ENCODE assay signal across 8 cellular contexts in the genomic region with DNA sequence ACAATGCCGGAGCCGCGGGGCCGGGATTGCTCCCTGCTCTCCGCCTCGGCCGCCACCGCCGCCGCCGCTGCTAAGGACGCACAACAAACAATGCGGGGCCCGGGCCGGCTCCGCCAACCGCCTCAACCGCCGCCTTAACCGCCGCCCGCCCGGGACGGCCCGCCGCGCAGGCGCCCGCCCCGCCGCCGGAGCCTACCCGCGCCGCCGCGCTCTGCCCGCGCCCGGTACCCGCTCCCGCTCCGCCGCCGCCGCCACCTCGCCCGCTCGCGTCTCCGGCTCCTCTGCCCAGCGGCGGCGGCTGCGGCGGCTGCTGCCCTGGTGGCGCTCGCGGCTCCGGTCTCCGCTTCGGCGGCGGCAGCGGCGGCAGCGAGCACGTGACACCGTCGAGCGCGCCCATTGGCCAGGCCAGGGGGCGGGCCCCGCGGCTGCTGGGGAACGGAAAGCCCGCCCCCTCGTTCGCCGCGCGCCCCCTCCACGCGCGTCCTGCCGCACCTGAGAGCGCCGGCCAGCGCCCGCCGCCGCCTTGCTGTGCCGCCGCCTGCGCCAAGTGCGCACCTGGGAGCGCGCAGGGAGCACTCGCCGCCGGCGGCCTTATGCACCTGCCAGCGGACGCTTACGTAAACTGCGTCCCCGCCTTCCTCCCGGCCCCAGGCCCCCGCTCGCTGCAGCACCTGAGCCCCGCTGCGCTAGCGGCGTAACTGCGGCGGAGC. TPM values are rescaled to one million over a fixed set of nuclear protein-coding genes. Genes with fewer than 3 reads are reported as not detected.
A peak's percentile ranks its signal among the peaks of the same experiment; 100 is the strongest.
DNase-seq lines count a peak whose midpoint lies in the region; ATAC-seq and TF ChIP-seq lines count a peak whose summit lies in the region.

A gene (minus strand): TSS at position 347 of the 710 bp plus-strand sequence. CDS start 84,452 bp downstream, outside the sequence.

- DNase-seq in AG04450 (ENCODE audit: low read depth, low spot score) (peak; percentile 20), NCI-H2196 treated with DMSO at 0.1 percent for 48 hours (lab: John Stamatoyannopoulos, UW; ENCODE audit: unreplicated experiment) (peak; percentile 92), WTC11 (ENCODE audit: low spot score) (peak; percentile 89), caudate nucleus (lab: John Stamatoyannopoulos, UW) (peak in 59 of 61 donors; percentile 40 to 95 (median 84)), islet precursor cell (peak; percentile 92)
- peak; percentile 93 for DNase-seq in stimulated activated CD4-positive, alpha-beta T cell treated with anti-CD3 and anti-CD28 coated beads, Interleukin-12 subunit alpha, Interleukin-12 subunit beta, amount 100 ng/mL, for 4 hours

- H3K9me3 Mint-ChIP-seq in WTC11, result no peaks in the 10 kb centered on the region

- POLR2A ChIA-PET in AG04450 (lab: Yijun Ruan, JAX) (no interaction called here), WTC11 (lab: Charles Lee) (interaction anchor here (0.5 to 0.6 kb wide), 2 partner anchors 66 to 70 kb away, joined by 3 read pairs; no protein-coding TSS in a partner anchor)

- no peaks in the 10 kb centered on the region; the same call in 1 of the 2 replicates for H3K27me3 Mint-ChIP-seq in WTC11 (ENCODE audit: low read depth)

- ATAC-seq in GM18909 (IDR thresholded peaks at IDR 0.05; ENCODE audit: poor library complexity, unreplicated experiment) (peak; percentile 94), HG03159 (IDR thresholded peaks at IDR 0.05; ENCODE audit: unreplicated experiment) (peak; percentile 87), WTC11 (peak; percentile 83)

- no peak within 1 kb of the TSS; the same call in 1 of the 2 replicates for H3K27ac Mint-ChIP-seq in WTC11

- no peaks in the 10 kb centered on the region; the same call in 1 of the 2 replicates for H3K9me3 ChIP-seq in AG04450 (ENCODE audit: control insufficient read depth, insufficient read depth, low read length)

- peaks cover 42% of the 10 kb centered on the region for H3K4me1 Mint-ChIP-seq in WTC11

- H3K27me3 ChIP-seq in AG04450 (ENCODE audit: control insufficient read depth, insufficient read depth, low read length), result peaks cover 24% of the 10 kb centered on the region

- H3K27ac ChIP-seq in AG04450 (ENCODE audit: low read depth, low read length) (no peak within 1 kb of the TSS), caudate nucleus (ENCODE audit: low read depth, low read length) (peak within 1 kb of the TSS; percentile 79)

- CTCF ChIA-PET in AG04450 (lab: Charles Lee), result no interaction called here
- CTCF ChIA-PET in WTC11 (lab: Charles Lee), result interaction anchor here (0.6 to 2.2 kb wide), 5 partner anchors 34 to 157 kb away, joined by 3 to 11 read pairs (median 3); no protein-coding TSS in a partner anchor

- H3K4me3 ChIP-seq in AG04450 (ENCODE audit: low read depth, low read length), result peak within 1 kb of the TSS; percentile 68

- no peaks in the 10 kb centered on the region for H3K36me3 Mint-ChIP-seq in WTC11

- TF ChIP-seq CTCF in AG04450 (IDR thresholded peaks at IDR 0.05; ENCODE audit: low read depth, low read length) (no peak), WTC11 (IDR thresholded peaks at IDR 0.05) (no peak)

- peak within 1 kb of the TSS; percentile 77 for H3K4me3 Mint-ChIP-seq in WTC11

TF ChIP-seq in WTC11, 78 proteins besides CTCF, POLR2A, EP300 and RAD21 (continues in another document):
- TF ChIP-seq, protein P1, sequence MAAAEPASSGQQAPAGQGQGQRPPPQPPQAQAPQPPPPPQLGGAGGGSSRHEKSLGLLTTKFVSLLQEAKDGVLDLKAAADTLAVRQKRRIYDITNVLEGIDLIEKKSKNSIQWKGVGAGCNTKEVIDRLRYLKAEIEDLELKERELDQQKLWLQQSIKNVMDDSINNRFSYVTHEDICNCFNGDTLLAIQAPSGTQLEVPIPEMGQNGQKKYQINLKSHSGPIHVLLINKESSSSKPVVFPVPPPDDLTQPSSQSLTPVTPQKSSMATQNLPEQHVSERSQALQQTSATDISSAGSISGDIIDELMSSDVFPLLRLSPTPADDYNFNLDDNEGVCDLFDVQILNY (CRISPR knock-in tag; IDR thresholded peaks at IDR 0.05), result 0 out of 2 replicates have a peak, but pooled peaks have one; percentile 53
- TF ChIP-seq SP1 (CRISPR knock-in tag; conservative IDR thresholded peaks at IDR 0.05) (peak; percentile 85), TEAD1 (CRISPR knock-in tag; IDR thresholded peaks at IDR 0.05) (peak; percentile 65; the same call in 1 of the 2 replicates), NR3C1 (CRISPR knock-in tag; conservative IDR thresholded peaks at IDR 0.05; ENCODE audit: low read depth) (peak; percentile 95; the same call in 1 of the 2 replicates), NFE2L1 (CRISPR knock-in tag; IDR thresholded peaks at IDR 0.05) (peak; percentile 57; the same call in 1 of the 2 replicates), ZBTB21 (CRISPR knock-in tag; IDR thresholded peaks at IDR 0.05; ENCODE audit: borderline replicate concordance) (0 out of 2 replicates have a peak, but pooled peaks have one; percentile 64), TEAD4 (CRISPR knock-in tag; IDR thresholded peaks at IDR 0.05) (no peak), RELA (CRISPR knock-in tag; IDR thresholded peaks at IDR 0.05; ENCODE audit: borderline replicate concordance) (no peak), GTF2I (CRISPR knock-in tag; conservative IDR thresholded peaks at IDR 0.05) (no peak), ZNF232 (CRISPR knock-in tag; IDR thresholded peaks at IDR 0.05) (peak; percentile 71; the same call in 1 of the 2 replicates), SOX15 (CRISPR knock-in tag; IDR thresholded peaks at IDR 0.05) (no peak)
- TF ChIP-seq, protein P2, sequence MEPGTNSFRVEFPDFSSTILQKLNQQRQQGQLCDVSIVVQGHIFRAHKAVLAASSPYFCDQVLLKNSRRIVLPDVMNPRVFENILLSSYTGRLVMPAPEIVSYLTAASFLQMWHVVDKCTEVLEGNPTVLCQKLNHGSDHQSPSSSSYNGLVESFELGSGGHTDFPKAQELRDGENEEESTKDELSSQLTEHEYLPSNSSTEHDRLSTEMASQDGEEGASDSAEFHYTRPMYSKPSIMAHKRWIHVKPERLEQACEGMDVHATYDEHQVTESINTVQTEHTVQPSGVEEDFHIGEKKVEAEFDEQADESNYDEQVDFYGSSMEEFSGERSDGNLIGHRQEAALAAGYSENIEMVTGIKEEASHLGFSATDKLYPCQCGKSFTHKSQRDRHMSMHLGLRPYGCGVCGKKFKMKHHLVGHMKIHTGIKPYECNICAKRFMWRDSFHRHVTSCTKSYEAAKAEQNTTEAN (CRISPR knock-in tag; IDR thresholded peaks at IDR 0.05), result no peak
- TF ChIP-seq, protein P3, sequence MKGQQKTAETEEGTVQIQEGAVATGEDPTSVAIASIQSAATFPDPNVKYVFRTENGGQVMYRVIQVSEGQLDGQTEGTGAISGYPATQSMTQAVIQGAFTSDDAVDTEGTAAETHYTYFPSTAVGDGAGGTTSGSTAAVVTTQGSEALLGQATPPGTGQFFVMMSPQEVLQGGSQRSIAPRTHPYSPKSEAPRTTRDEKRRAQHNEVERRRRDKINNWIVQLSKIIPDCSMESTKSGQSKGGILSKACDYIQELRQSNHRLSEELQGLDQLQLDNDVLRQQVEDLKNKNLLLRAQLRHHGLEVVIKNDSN (CRISPR knock-in tag; IDR thresholded peaks at IDR 0.05), result peak; percentile 80
- TF ChIP-seq, protein P4, sequence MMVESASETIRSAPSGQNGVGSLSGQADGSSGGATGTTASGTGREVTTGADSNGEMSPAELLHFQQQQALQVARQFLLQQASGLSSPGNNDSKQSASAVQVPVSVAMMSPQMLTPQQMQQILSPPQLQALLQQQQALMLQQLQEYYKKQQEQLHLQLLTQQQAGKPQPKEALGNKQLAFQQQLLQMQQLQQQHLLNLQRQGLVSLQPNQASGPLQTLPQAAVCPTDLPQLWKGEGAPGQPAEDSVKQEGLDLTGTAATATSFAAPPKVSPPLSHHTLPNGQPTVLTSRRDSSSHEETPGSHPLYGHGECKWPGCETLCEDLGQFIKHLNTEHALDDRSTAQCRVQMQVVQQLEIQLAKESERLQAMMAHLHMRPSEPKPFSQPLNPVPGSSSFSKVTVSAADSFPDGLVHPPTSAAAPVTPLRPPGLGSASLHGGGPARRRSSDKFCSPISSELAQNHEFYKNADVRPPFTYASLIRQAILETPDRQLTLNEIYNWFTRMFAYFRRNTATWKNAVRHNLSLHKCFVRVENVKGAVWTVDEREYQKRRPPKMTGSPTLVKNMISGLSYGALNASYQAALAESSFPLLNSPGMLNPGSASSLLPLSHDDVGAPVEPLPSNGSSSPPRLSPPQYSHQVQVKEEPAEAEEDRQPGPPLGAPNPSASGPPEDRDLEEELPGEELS (CRISPR knock-in tag; IDR thresholded peaks at IDR 0.05), result peak; percentile 87
- TF ChIP-seq, protein P5, sequence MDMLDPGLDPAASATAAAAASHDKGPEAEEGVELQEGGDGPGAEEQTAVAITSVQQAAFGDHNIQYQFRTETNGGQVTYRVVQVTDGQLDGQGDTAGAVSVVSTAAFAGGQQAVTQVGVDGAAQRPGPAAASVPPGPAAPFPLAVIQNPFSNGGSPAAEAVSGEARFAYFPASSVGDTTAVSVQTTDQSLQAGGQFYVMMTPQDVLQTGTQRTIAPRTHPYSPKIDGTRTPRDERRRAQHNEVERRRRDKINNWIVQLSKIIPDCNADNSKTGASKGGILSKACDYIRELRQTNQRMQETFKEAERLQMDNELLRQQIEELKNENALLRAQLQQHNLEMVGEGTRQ (CRISPR knock-in tag; IDR thresholded peaks at IDR 0.05), result peak; percentile 97
- TF ChIP-seq, protein P6, sequence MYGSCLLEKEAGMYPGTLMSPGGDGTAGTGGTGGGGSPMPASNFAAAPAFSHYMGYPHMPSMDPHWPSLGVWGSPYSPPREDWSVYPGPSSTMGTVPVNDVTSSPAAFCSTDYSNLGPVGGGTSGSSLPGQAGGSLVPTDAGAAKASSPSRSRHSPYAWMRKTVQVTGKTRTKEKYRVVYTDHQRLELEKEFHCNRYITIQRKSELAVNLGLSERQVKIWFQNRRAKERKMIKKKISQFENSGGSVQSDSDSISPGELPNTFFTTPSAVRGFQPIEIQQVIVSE (CRISPR knock-in tag; IDR thresholded peaks at IDR 0.05; ENCODE audit: borderline replicate concordance), result no peak

RNA-seq across cellular contexts. Expression of the gene that starts here (rescaled TPM):
- 4.0 and 6.3 TPM in 2 replicates for polyA plus RNA-seq in AG04450 (2011; rRNA removed)
- 4.2 and 4.5 TPM in 2 replicates for polyA minus RNA-seq in AG04450 (2011; rRNA and poly(A)+ RNA removed)
- total RNA-seq in WTC11 (2021), result 90.9 to 102 TPM (median 96.3 TPM) in 3 replicates

Comparison
In these comparisons a context has a peak if more than half of its experiments do, and no peak if none do; other contexts are left out.
1. DNase-seq: peak in every context shown above with its lines; median percentile 93 in stimulated activated CD4-positive, alpha-beta T cell treated with anti-CD3 and anti-CD28 coated beads, Interleukin-12 subunit alpha, Interleukin-12 subunit beta, amount 100 ng/mL, for 4 hours; 92 in NCI-H2196 treated with DMSO at 0.1 percent for 48 hours; 92 in islet precursor cell; 89 in WTC11; 84 in caudate nucleus; 20 in AG04450.